In the genomic region with DNA sequence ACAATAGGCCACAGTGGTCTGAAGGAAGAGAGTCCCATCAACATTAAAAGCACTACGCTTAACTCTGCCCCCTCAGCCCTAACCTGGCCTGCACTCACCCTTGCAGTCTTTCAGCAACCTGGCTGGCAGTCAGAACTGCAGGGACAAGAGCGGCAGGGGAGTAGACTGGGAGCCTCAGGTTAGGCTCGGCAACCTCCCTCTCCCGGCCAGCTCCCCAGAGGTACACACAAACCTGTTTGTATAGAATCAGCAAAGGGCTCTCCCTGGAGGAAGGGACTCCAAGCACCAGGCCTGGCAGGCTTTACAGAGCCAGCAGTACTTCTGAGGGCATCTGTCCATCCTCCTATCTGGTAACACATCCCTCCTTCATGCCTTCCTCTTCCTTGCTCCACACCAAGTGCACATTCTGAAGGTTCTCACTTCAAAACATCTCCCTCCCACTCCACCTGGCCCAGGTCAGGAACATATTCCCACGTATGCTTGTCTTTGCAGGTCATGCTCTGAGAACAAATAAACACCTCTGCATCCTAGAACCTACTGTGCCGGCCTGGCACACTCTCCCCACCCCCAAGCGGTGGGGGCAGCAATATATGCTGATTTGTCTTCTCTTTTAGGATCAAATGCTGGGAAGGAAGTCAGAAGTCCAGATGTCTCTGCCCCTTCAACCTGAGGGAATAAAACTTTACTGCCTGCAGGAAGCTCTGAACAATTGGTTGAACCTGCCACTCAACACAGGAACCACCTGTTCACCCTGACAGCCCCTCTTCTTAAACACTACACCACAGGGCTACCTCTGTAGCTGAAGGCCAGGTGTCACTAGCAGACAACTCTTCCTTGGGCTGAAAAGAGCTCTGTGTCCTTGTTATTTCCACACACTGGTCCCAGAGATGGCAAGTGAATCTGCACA, we compare ENCODE assay signal across 30 cellular contexts. TPM values are rescaled to one million over a fixed set of nuclear protein-coding genes. Genes with fewer than 3 reads are reported as not detected.
DNase-seq lines count a peak whose midpoint lies in the region; ATAC-seq and TF ChIP-seq lines count a peak whose summit lies in the region.
"Had no signal": no experiment of that assay in that cellular context is flagged by ENCODE, and none has a peak within 500 bp of the region (broad histone marks: within the 10 kb centered on the region; RNA-seq: fewer than 3 reads in every experiment).

No MANE protein-coding gene starts in this region.

- DNase-seq in DMS153 treated with DMSO at 0.1 percent for 48 hours (lab: John Stamatoyannopoulos, UW; ENCODE audit: unreplicated experiment) (peak; percentile 18), NCI-H510A treated with DMSO at 0.1 percent for 48 hours (lab: John Stamatoyannopoulos, UW) (peak; percentile 49), left lobe of liver (ENCODE audit: low spot score) (no peak), coronary artery (ENCODE audit: low spot score) (no peak), NCI-H2227 (lab: John Stamatoyannopoulos, UW; ENCODE audit: unreplicated experiment) (no peak)
- no peak for DNase-seq in activated CD4-positive, CD25-positive, alpha-beta regulatory T cell (lab: John Stamatoyannopoulos, UW)
- DNase-seq: activated B cell treated with CpG ODN at 0.5 μM for 24 hours; activated effector memory CD4-positive, alpha-beta T cell treated with anti-CD3 and anti-CD28 coated beads, Interleukin-2, amount 50 U/mL, for 16 hours; activated T-cell treated with anti-CD3 and anti-CD28 coated beads, Interleukin-2, amount 50 U/mL, for 24 hours; aorta; BE2C; DMS79; effector CD4-positive, alpha-beta T cell; H9; hippocampal formation; naive B cell; NCI-H1048; NCI-H1930; NK-92 treated with Interleukin-12 subunit alpha and Interleukin-12 subunit beta, amount 100 ng/mL, for 24 hours; nucleus accumbens; psoas muscle; stimulated activated CD4-positive, alpha-beta T cell treated with anti-CD3 and anti-CD28 coated beads, Interleukin-15, amount 100 ng/mL, for 24 hours; stimulated activated CD4-positive, alpha-beta T cell treated with anti-CD3 and anti-CD28 coated beads, Interleukin-4, amount 100 ng/mL, for 4 hours; T-helper 1 cell; transverse colon had no signal

- H3K4me1 ChIP-seq in BLaER1 treated with 17β-estradiol and CSF1 and Interleukin-3, amounts not matched to agents 10 nM and 100 nM: peaks cover 20 to 80% (median 60%) of the 10 kb centered on the region in 10 experiments
- H3K4me1 ChIP-seq: BE2C, psoas muscle had no signal

- no peak overlapping the region for H3K4me3 ChIP-seq in BLaER1 treated with 17β-estradiol and CSF1 and Interleukin-3, amounts not matched to agents 10 nM and 100 nM
- H3K4me3 ChIP-seq in coronary artery: no peak overlapping the region
- H3K4me3 ChIP-seq: K562, psoas muscle, SK-N-MC, transverse colon had no signal

- H3K9ac ChIP-seq in BLaER1 treated with 17β-estradiol and CSF1 and Interleukin-3, amounts not matched to agents 10 nM and 100 nM: peak overlapping the region in 5 of 11 experiments; percentile 6 to 25 (median 12); a peak in 3 of 22 replicates

- H4K20me1 ChIP-seq in BLaER1 treated with 17β-estradiol and CSF1 and Interleukin-3, amounts not matched to agents 10 nM and 100 nM: peaks cover 11 to 99% (median 78%) of the 10 kb centered on the region in 11 experiments; a peak in 19 of 22 replicates

- no peak overlapping the region for H3K27ac ChIP-seq in BLaER1 treated with 17β-estradiol and CSF1 and Interleukin-3, amounts not matched to agents 10 nM and 100 nM
- no peak overlapping the region for H3K27ac ChIP-seq in coronary artery
- H3K27ac ChIP-seq: epithelial cell of prostate, psoas muscle, SK-N-MC, transverse colon had no signal

- peak overlapping the region in 8 of 11 experiments; percentile 36 to 64 (median 58); a peak in 15 of 22 replicates for H3K4me2 ChIP-seq in BLaER1 treated with 17β-estradiol and CSF1 and Interleukin-3, amounts not matched to agents 10 nM and 100 nM

- no peaks in the 10 kb centered on the region for H3K9me3 ChIP-seq in BLaER1 treated with 17β-estradiol and CSF1 and Interleukin-3, amounts not matched to agents 10 nM and 100 nM (replicated peaks in 1 of 11)
- H3K9me3 ChIP-seq: BE2C, psoas muscle, transverse colon had no signal

- no peaks in the 10 kb centered on the region for H3K27me3 ChIP-seq in BLaER1 treated with 17β-estradiol and CSF1 and Interleukin-3, amounts not matched to agents 10 nM and 100 nM
- H3K27me3 ChIP-seq: BE2C, transverse colon had no signal

- peak; percentile 33 for ATAC-seq in left lobe of liver
- no peak for ATAC-seq in HG03520 (IDR thresholded peaks at IDR 0.05; ENCODE audit: unreplicated experiment)
- ATAC-seq: K562 had no signal

- no peak for TF ChIP-seq CTCF in coronary artery (IDR thresholded peaks at IDR 0.05)

- peaks cover 12 to 75% (median 32%) of the 10 kb centered on the region in 11 experiments; a peak in 20 of 22 replicates for H3K36me3 ChIP-seq in BLaER1 treated with 17β-estradiol and CSF1 and Interleukin-3, amounts not matched to agents 10 nM and 100 nM
- H3K36me3 ChIP-seq: BE2C had no signal

RNA-seq across cellular contexts. Expression of a gene that starts 12.6 kb away (rescaled TPM):
- total RNA-seq in left lobe of liver: 80.1 TPM

RNA-seq across cellular contexts. Expression of a gene that starts 28.6 kb away (rescaled TPM):
- total RNA-seq in left lobe of liver: 6.0 TPM

Comparison
In these comparisons a context has a peak if more than half of its experiments do, and no peak if none do; other contexts are left out.
1. DNase-seq: peak in DMS153 treated with DMSO at 0.1 percent for 48 hours (single experiment) and NCI-H510A treated with DMSO at 0.1 percent for 48 hours (single experiment); none in left lobe of liver (single experiment), coronary artery (single experiment), activated CD4-positive, CD25-positive, alpha-beta regulatory T cell (0 of 4) and NCI-H2227 (single experiment).